1 cellular context compared by ENCODE assay signal in the genomic region with DNA sequence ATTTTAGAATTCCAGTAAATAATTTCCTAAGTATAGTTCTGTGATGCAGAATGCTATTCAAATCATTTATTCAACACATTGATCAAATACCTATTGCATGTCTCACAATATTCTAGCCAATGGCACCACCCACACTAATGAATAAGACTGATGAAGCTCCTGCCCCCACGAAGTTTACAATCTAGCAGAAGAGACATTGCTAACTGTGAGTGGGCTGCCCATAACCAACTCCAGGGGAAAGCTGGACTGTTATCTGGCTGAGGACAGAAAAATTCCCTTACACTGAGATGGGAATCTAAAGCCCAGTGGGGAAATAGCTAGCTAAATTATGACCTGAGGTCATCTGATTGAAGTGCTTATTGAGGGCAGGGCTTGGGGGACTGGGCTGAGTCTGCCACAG.
TF ChIP-seq lines count a peak whose summit lies in the region.

No MANE protein-coding gene starts in this region.

TF ChIP-seq in HepG2, 621 proteins besides CTCF, POLR2A, EP300 and RAD21:
- no peak for TF ChIP-seq CENPBD1 (CRISPR knock-in tag; IDR thresholded peaks at IDR 0.05; ENCODE audit: borderline replicate concordance, low read depth)
- no peak for TF ChIP-seq RBAK (CRISPR knock-in tag; IDR thresholded peaks at IDR 0.05)
